19 cellular contexts compared by ENCODE assay signal in genomic region chr7:43692582-43693373, GRCh38. TPM values are rescaled to one million over a fixed set of nuclear protein-coding genes. Genes with fewer than 3 reads are reported as not detected.
A peak's percentile ranks its signal among the peaks of the same experiment; 100 is the strongest.
DNase-seq lines count a peak whose midpoint lies in the region; TF ChIP-seq lines count a peak whose summit lies in the region.
"Had no signal": no experiment of that assay in that cellular context is flagged by ENCODE, and none has a peak within 500 bp of the region (broad histone marks: within the 10 kb centered on the region; RNA-seq: fewer than 3 reads in every experiment).

No MANE protein-coding gene starts in this region.

- H3K4me3 ChIP-seq in MG63: no peak overlapping the region
- H3K4me3 ChIP-seq in WERI-Rb-1 (ENCODE audit: low read depth, low read length): no peak overlapping the region
- H3K4me3 ChIP-seq in tibial nerve: no peak overlapping the region
- no peak overlapping the region for H3K4me3 ChIP-seq in dorsolateral prefrontal cortex
- H3K4me3 ChIP-seq: heart right ventricle, upper lobe of left lung had no signal

- intact Hi-C loops in dorsolateral prefrontal cortex (cut with DNase I): no loop called here

- no peaks in the 10 kb centered on the region for H3K9me3 ChIP-seq in MG63
- H3K9me3 ChIP-seq in WERI-Rb-1 (ENCODE audit: severe bottlenecking): no peaks in the 10 kb centered on the region
- no peaks in the 10 kb centered on the region for H3K9me3 ChIP-seq in tibial nerve
- H3K9me3 ChIP-seq: heart right ventricle, upper lobe of left lung had no signal

- TF ChIP-seq EP300 in tibial nerve (IDR thresholded peaks at IDR 0.05): no peak

- DNase-seq in DMS 273 (lab: John Stamatoyannopoulos, UW; ENCODE audit: unreplicated experiment) (peak; percentile 24), DMS 273 treated with DMSO at 0.1 percent for 48 hours (lab: John Stamatoyannopoulos, UW) (no peak), MG63 (peak; percentile 41), WERI-Rb-1 (peak; percentile 20), myocyte (ENCODE audit: low read depth) (peak; percentile 50), tibial nerve (ENCODE audit: low spot score in 2 of 2) (no peak), dorsolateral prefrontal cortex (no peak), NCI-H446 (lab: John Stamatoyannopoulos, UW) (no peak)
- DNase-seq: activated CD8-positive, alpha-beta memory T cell treated with anti-CD3 and anti-CD28 coated beads for 24 hours; heart right ventricle; MM.1S; natural killer cell; NCI-H1694 treated with DMSO at 0.1 percent for 48 hours; NCI-H510A treated with DMSO at 0.1 percent for 48 hours; stimulated activated CD4-positive, alpha-beta T cell treated with anti-CD3 and anti-CD28 coated beads, Interleukin-12 subunit alpha, Interleukin-12 subunit beta, amount 100 ng/mL, for 4 hours; T-cell; upper lobe of left lung had no signal

- H3K27me3 ChIP-seq in MG63 (no peaks in the 10 kb centered on the region), WERI-Rb-1 (ENCODE audit: insufficient read depth, low read depth, severe bottlenecking) (no peaks in the 10 kb centered on the region), tibial nerve (no peaks in the 10 kb centered on the region), dorsolateral prefrontal cortex (no peaks in the 10 kb centered on the region)
- H3K27me3 ChIP-seq: heart right ventricle, upper lobe of left lung had no signal

- no peak overlapping the region for H3K27ac ChIP-seq in WERI-Rb-1
- no peak overlapping the region for H3K27ac ChIP-seq in tibial nerve
- H3K27ac ChIP-seq in dorsolateral prefrontal cortex: no peak overlapping the region
- H3K27ac ChIP-seq: 22Rv1, C4-2B, heart right ventricle, upper lobe of left lung had no signal

- peaks cover 0 to 4% (median 1%) of the 10 kb centered on the region in 4 donors for H3K4me1 ChIP-seq in tibial nerve

- no peak for TF ChIP-seq POLR2A in tibial nerve (IDR thresholded peaks at IDR 0.05)

- TF ChIP-seq CTCF in WERI-Rb-1 (IDR thresholded peaks at IDR 0.05; ENCODE audit: low read depth, low read length) (no peak), tibial nerve (IDR thresholded peaks at IDR 0.05) (no peak), dorsolateral prefrontal cortex (IDR thresholded peaks at IDR 0.05 in 54 of 56, conservative IDR thresholded peaks at IDR 0.05 in 2 of 56; ENCODE audit: low read depth in 1 of 56, partially characterized antibody in 56 of 56) (no peak)

- no peaks in the 10 kb centered on the region for H3K36me3 ChIP-seq in MG63
- no peaks in the 10 kb centered on the region for H3K36me3 ChIP-seq in WERI-Rb-1
- no peaks in the 10 kb centered on the region for H3K36me3 ChIP-seq in tibial nerve
- H3K36me3 ChIP-seq: heart right ventricle, upper lobe of left lung had no signal

- WGBS in tibial nerve, 2 donors: 80 to 86% methylated on average over 2 of the region's 2 CpGs

RNA-seq across cellular contexts. Expression of gene COA1, which starts 36.5 kb away (rescaled TPM):
- total RNA-seq in MG63 (2014; rRNA removed; shearing (Covaris generic); ENCODE audit: low replicate concordance): 37.0 and 58.9 TPM in 2 replicates
- 65.0 and 77.8 TPM in 2 replicates for total RNA-seq in myocyte
- polyA plus RNA-seq in myocyte (2012): 79.6 TPM
- 10 to 100 TPM; 58.5 to 74.1 (median 64.7) TPM for total RNA-seq in tibial nerve
- 10 to 100 TPM; 52.0 to 94.0 (median 71.9) TPM for total RNA-seq in dorsolateral prefrontal cortex

Comparison
In these comparisons a context has a peak if more than half of its experiments do, and no peak if none do; other contexts are left out.
1. DNase-seq: peak in DMS 273 (single experiment), MG63 (single experiment), WERI-Rb-1 (single experiment) and myocyte (single experiment); none in DMS 273 treated with DMSO at 0.1 percent for 48 hours (single experiment), tibial nerve (0 of 2), dorsolateral prefrontal cortex (0 of 10) and NCI-H446 (0 of 2).